In the genomic region with DNA sequence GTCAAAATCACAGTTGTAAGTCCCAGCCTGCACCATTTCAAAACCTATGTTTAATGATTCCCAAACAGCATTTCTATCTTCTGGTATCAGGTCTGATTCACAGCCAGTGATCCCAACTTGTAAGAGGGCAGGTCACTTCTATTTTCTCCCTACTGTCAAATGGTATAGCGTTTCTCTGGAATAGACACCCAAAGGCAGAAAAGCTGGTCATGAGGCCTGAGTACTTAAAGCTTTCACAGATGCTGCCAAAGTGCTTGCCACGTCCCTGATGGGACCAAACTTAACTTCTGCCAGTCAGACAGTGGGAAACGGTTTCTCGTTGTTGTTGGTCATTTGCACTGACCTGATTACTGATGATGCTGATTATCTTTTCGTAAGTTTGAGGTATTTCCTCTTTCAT, we compare ENCODE assay signal across 1 cellular context.
TF ChIP-seq lines count a peak whose summit lies in the region.

No MANE protein-coding gene starts in this region.

TF ChIP-seq in HEK293, 187 proteins besides CTCF, POLR2A, EP300 and RAD21 (continued from another document):
- TF ChIP-seq, protein P1, sequence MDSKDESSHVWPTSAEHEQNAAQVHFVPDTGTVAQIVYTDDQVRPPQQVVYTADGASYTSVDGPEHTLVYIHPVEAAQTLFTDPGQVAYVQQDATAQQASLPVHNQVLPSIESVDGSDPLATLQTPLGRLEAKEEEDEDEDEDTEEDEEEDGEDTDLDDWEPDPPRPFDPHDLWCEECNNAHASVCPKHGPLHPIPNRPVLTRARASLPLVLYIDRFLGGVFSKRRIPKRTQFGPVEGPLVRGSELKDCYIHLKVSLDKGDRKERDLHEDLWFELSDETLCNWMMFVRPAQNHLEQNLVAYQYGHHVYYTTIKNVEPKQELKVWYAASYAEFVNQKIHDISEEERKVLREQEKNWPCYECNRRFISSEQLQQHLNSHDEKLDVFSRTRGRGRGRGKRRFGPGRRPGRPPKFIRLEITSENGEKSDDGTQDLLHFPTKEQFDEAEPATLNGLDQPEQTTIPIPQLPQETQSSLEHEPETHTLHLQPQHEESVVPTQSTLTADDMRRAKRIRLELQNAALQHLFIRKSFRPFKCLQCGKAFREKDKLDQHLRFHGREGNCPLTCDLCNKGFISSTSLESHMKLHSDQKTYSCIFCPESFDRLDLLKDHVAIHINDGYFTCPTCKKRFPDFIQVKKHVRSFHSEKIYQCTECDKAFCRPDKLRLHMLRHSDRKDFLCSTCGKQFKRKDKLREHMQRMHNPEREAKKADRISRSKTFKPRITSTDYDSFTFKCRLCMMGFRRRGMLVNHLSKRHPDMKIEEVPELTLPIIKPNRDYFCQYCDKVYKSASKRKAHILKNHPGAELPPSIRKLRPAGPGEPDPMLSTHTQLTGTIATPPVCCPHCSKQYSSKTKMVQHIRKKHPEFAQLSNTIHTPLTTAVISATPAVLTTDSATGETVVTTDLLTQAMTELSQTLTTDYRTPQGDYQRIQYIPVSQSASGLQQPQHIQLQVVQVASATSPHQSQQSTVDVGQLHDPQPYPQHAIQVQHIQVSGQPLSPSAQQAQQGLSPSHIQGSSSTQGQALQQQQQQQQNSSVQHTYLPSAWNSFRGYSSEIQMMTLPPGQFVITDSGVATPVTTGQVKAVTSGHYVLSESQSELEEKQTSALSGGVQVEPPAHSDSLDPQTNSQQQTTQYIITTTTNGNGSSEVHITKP (tag by site-specific recombination; IDR thresholded peaks at IDR 0.05): peak; percentile 36; the same call in 1 of the 2 replicates
TF ChIP-seq in HEK293: peak in this region for 1.
